ENCODE assay signal across 24 cellular contexts in genomic region chr5:72187388-72188070, GRCh38.
A peak's percentile ranks its signal among the peaks of the same experiment; 100 is the strongest.
DNase-seq lines count a peak whose midpoint lies in the region; ATAC-seq and TF ChIP-seq lines count a peak whose summit lies in the region.
"Had no signal": no experiment of that assay in that cellular context is flagged by ENCODE, and none has a peak within 500 bp of the region (broad histone marks: within the 10 kb centered on the region; RNA-seq: fewer than 3 reads in every experiment).

No MANE protein-coding gene starts in this region.

- no peaks in the 10 kb centered on the region for H3K9me2 ChIP-seq in SK-N-SH

- H3K27ac ChIP-seq in SK-N-SH (ENCODE audit: low read depth in 2 of 2, low read length in 1 of 2) (peak overlapping the region; percentile 23 to 68; a peak in 3 of 4 replicates), esophagus muscularis mucosa (replicated peaks in 1 of 4) (peak overlapping the region; percentile 20 to 67 (median 57)), endodermal cell (ENCODE audit: low read depth, low read length) (no peak overlapping the region)
- H3K27ac ChIP-seq: 22Rv1, colonic mucosa, heart left ventricle, RWPE1 had no signal

- CTCF ChIA-PET in SK-N-SH (lab: Yijun Ruan, JAX) = no interaction called here

- H2AFZ ChIP-seq in SK-N-SH (ENCODE audit: low read depth) = no peak overlapping the region

- intact Hi-C loops in esophagus muscularis mucosa (cut with DNase I) (loop anchor here (10.0 kb wide), 1 partner anchor 117 kb away; no protein-coding TSS in a partner anchor), sciatic nerve (cut with DNase I) (no loop called here)

- H3K79me2 ChIP-seq in SK-N-SH (ENCODE audit: insufficient read depth) = peaks cover 99% of the 10 kb centered on the region

- H3K36me3 ChIP-seq in SK-N-SH (replicated peaks in 1 of 2; ENCODE audit: control insufficient read depth in 1 of 2, insufficient read depth in 2 of 2, low read length in 1 of 2) = peaks cover 98% of the 10 kb centered on the region in 2 experiments
- peaks cover 7 to 65% (median 29%) of the 10 kb centered on the region in 4 donors for H3K36me3 ChIP-seq in esophagus muscularis mucosa
- H3K36me3 ChIP-seq in endodermal cell (ENCODE audit: control insufficient read depth, insufficient read depth, low read length) = peaks cover 94% of the 10 kb centered on the region
- H3K36me3 ChIP-seq: colonic mucosa had no signal

- TF ChIP-seq EP300 in SK-N-SH (IDR thresholded peaks at IDR 0.05; ENCODE audit: borderline replicate concordance in 1 of 2, low read depth in 1 of 2, low read length in 1 of 2) (no peak), esophagus muscularis mucosa (IDR thresholded peaks at IDR 0.05) (no peak)

- POLR2A ChIA-PET in SK-N-SH (lab: Yijun Ruan, JAX) = no interaction called here

- no peaks in the 10 kb centered on the region for H3K27me3 Mint-ChIP-seq in endodermal cell (ENCODE audit: insufficient read depth)

- TF ChIP-seq POLR2A in esophagus muscularis mucosa (IDR thresholded peaks at IDR 0.05; ENCODE audit: low read depth) = no peak

- ATAC-seq in SK-N-SH treated with all-trans-retinoic acid at 6 μM for 48 hours (no peak), sciatic nerve (peak; percentile 16), GM19395 (IDR thresholded peaks at IDR 0.05; ENCODE audit: unreplicated experiment) (no peak)
- ATAC-seq: heart left ventricle; natural killer cell treated with Interleukin-12 subunit alpha and Interleukin-12 subunit beta and Interleukin-15 and Interleukin-18, amount 100 ng/mL, for 72 hours had no signal

- TF ChIP-seq CTCF in SK-N-SH (IDR thresholded peaks at IDR 0.05) (no peak), esophagus muscularis mucosa (IDR thresholded peaks at IDR 0.05) (no peak), endodermal cell (conservative IDR thresholded peaks at IDR 0.05) (no peak)

- H4K20me1 ChIP-seq in SK-N-SH (ENCODE audit: insufficient read depth) = peaks cover 98% of the 10 kb centered on the region

- H3K4me1 ChIP-seq in SK-N-SH (ENCODE audit: control insufficient read depth in 1 of 2, insufficient read depth in 2 of 2, low read depth in 1 of 2, low read length in 1 of 2) (peaks cover 7 to 42% of the 10 kb centered on the region in 2 experiments; a peak in 3 of 4 replicates), esophagus muscularis mucosa (peaks cover 8 to 72% (median 68%) of the 10 kb centered on the region in 4 donors), endodermal cell (ENCODE audit: control insufficient read depth, insufficient read depth, low read length) (no peaks in the 10 kb centered on the region)
- H3K4me1 ChIP-seq: colonic mucosa had no signal

- H3K27me3 ChIP-seq in SK-N-SH (ENCODE audit: insufficient read depth) (no peaks in the 10 kb centered on the region), esophagus muscularis mucosa (no peaks in the 10 kb centered on the region), endodermal cell (ENCODE audit: control insufficient read depth, insufficient read depth, low read length, poor library complexity, severe bottlenecking) (no peaks in the 10 kb centered on the region)
- H3K27me3 ChIP-seq: colonic mucosa, heart left ventricle had no signal

- peaks cover 49% of the 10 kb centered on the region for H3F3A ChIP-seq in SK-N-SH (replicated peaks; ENCODE audit: insufficient read depth)

- no peak overlapping the region for H3K9ac ChIP-seq in SK-N-SH
- H3K9ac ChIP-seq in endodermal cell (ENCODE audit: extremely low read depth, low read length, poor library complexity, severe bottlenecking) = no peak overlapping the region

- H3K4me1 Mint-ChIP-seq in endodermal cell = peaks cover 2% of the 10 kb centered on the region
- H3K4me1 Mint-ChIP-seq: activated B cell treated with CpG ODN at 0.5 μM for 24 hours had no signal

- H3K27ac Mint-ChIP-seq in endodermal cell = no peak overlapping the region
- H3K27ac Mint-ChIP-seq: activated B cell treated with CpG ODN at 0.5 μM for 24 hours; natural killer cell treated with Interleukin-12 subunit alpha and Interleukin-12 subunit beta and Interleukin-15 and Interleukin-18, amount 100 ng/mL, for 72 hours had no signal

- DNase-seq in SK-N-SH = no peak
- peak; percentile 85 for DNase-seq in Jurkat, Clone E6-1 (ENCODE audit: low read depth, low spot score)
- DNase-seq in esophagus muscularis mucosa (ENCODE audit: extremely low spot score) = no peak
- DNase-seq in sciatic nerve (ENCODE audit: low spot score) = no peak
- DNase-seq in endodermal cell = no peak
- no peak for DNase-seq in DMS153 (lab: John Stamatoyannopoulos, UW)
- DNase-seq: activated B cell treated with CpG ODN at 0.5 μM for 24 hours; activated T-cell treated with anti-CD3 and anti-CD28 coated beads, Interleukin-2, amount 50 U/mL, for 48 hours; AML-193; colonic mucosa; DND-41; GOT3; heart left ventricle; Karpas-422; midbrain; NCI-H1694 treated with DMSO at 0.1 percent for 48 hours; NCI-H2171 treated with DMSO at 0.1 percent for 48 hours; NCI-H526 treated with DMSO at 0.1 percent for 48 hours; T-helper 9 cell had no signal

- no peak for TF ChIP-seq RAD21 in SK-N-SH (IDR thresholded peaks at IDR 0.05; ENCODE audit: low read length)

- 93% methylated on average over 5 of the region's 5 CpGs for WGBS in SK-N-SH (ENCODE audit: low lambda C conversion rate)
- WGBS in esophagus muscularis mucosa = 76% methylated on average over 5 of the region's 5 CpGs
- 86 to 88% methylated on average over 4 to 5 of the region's 5 CpGs for WGBS in endodermal cell (ENCODE audit: insufficient coverage in 1 of 2, insufficient read length in 1 of 2), 2 experiments

- no peaks in the 10 kb centered on the region for H3K9me3 Mint-ChIP-seq in endodermal cell
- H3K9me3 Mint-ChIP-seq: activated B cell treated with CpG ODN at 0.5 μM for 24 hours; natural killer cell treated with Interleukin-12 subunit alpha and Interleukin-12 subunit beta and Interleukin-15 and Interleukin-18, amount 100 ng/mL, for 72 hours had no signal

- no peak overlapping the region for H3K4me3 Mint-ChIP-seq in endodermal cell
- H3K4me3 Mint-ChIP-seq: activated B cell treated with CpG ODN at 0.5 μM for 24 hours; natural killer cell treated with Interleukin-12 subunit alpha and Interleukin-12 subunit beta and Interleukin-15 and Interleukin-18, amount 100 ng/mL, for 72 hours had no signal

- H3K4me2 ChIP-seq in SK-N-SH = no peak overlapping the region

- H3K36me3 Mint-ChIP-seq in endodermal cell (ENCODE audit: low read depth) = peaks cover 68% of the 10 kb centered on the region
- H3K36me3 Mint-ChIP-seq: natural killer cell treated with Interleukin-12 subunit alpha and Interleukin-12 subunit beta and Interleukin-15 and Interleukin-18, amount 100 ng/mL, for 72 hours had no signal

- H3K4me3 ChIP-seq in SK-N-SH (ENCODE audit: low read depth in 2 of 2, low read length in 1 of 2) (no peak overlapping the region), esophagus muscularis mucosa (no peak overlapping the region), endodermal cell (ENCODE audit: low read length) (no peak overlapping the region)
- H3K4me3 ChIP-seq in Jurkat, Clone E6-1 (ENCODE audit: low read length) = no peak overlapping the region
- H3K4me3 ChIP-seq: colonic mucosa, heart left ventricle had no signal

- H3K9me3 ChIP-seq in SK-N-SH = no peaks in the 10 kb centered on the region
- H3K9me3 ChIP-seq in esophagus muscularis mucosa = no peaks in the 10 kb centered on the region
- no peaks in the 10 kb centered on the region for H3K9me3 ChIP-seq in endodermal cell (ENCODE audit: control insufficient read depth, low read length)
- H3K9me3 ChIP-seq: colonic mucosa, heart left ventricle had no signal

TF ChIP-seq in SK-N-SH, 30 proteins besides CTCF, POLR2A, EP300 and RAD21:
- TF ChIP-seq YY1 (IDR thresholded peaks at IDR 0.05; ENCODE audit: low read depth) = no peak

TF ChIP-seq in SK-N-SH treated with all-trans-retinoic acid at 6 μM for 48 hours, 23 proteins besides CTCF, POLR2A, EP300 and RAD21:
- TF ChIP-seq ZNF8 (CRISPR knock-in tag; IDR thresholded peaks at IDR 0.05) (no peak), TOX (CRISPR knock-in tag; IDR thresholded peaks at IDR 0.05; ENCODE audit: borderline replicate concordance) (no peak)
TF ChIP-seq in SK-N-SH treated with all-trans-retinoic acid at 6 μM for 48 hours: peak in this region for 0.
